In genomic region chr6:135022050-135022697, GRCh38 we compare ENCODE assay signal across 23 cellular contexts. TPM values are rescaled to one million over a fixed set of nuclear protein-coding genes. Genes with fewer than 3 reads are reported as not detected.
DNase-seq lines count a peak whose midpoint lies in the region; ATAC-seq, FAIRE-seq and TF ChIP-seq lines count a peak whose summit lies in the region.
"Had no signal": no experiment of that assay in that cellular context is flagged by ENCODE, and none has a peak within 500 bp of the region (broad histone marks: within the 10 kb centered on the region; RNA-seq: fewer than 3 reads in every experiment).

No MANE protein-coding gene starts in this region.

- H3K9me3 Mint-ChIP-seq in CD8-positive, alpha-beta T cell: no peaks in the 10 kb centered on the region
- H3K9me3 Mint-ChIP-seq in T-cell (no peaks in the 10 kb centered on the region), chondrocyte (ENCODE audit: low read depth) (no peaks in the 10 kb centered on the region)
- H3K9me3 Mint-ChIP-seq: naive B cell had no signal

- TF ChIP-seq CTCF in CD8-positive, alpha-beta T cell (IDR thresholded peaks at IDR 0.05): no peak
- no peak for TF ChIP-seq CTCF in chondrocyte (IDR thresholded peaks at IDR 0.05)

- H3K36me3 Mint-ChIP-seq in CD8-positive, alpha-beta T cell: peaks cover 14% of the 10 kb centered on the region
- H3K36me3 Mint-ChIP-seq in T-cell (peaks cover 15% of the 10 kb centered on the region), chondrocyte (ENCODE audit: low read depth) (no peaks in the 10 kb centered on the region)

- H3K4me1 Mint-ChIP-seq in CD8-positive, alpha-beta T cell (ENCODE audit: low read depth): peaks cover 65% of the 10 kb centered on the region
- peaks cover 60 to 78% (median 66%) of the 10 kb centered on the region in 3 donors for H3K4me1 Mint-ChIP-seq in T-cell
- H3K4me1 Mint-ChIP-seq in chondrocyte (ENCODE audit: low read depth): no peaks in the 10 kb centered on the region

- no peaks in the 10 kb centered on the region for H3K27me3 ChIP-seq in CD8-positive, alpha-beta T cell (ENCODE audit: insufficient read depth, low read length)
- H3K27me3 ChIP-seq: BE2C, SJCRH30 had no signal

- H3K27me3 Mint-ChIP-seq in CD8-positive, alpha-beta T cell (ENCODE audit: low read depth): no peaks in the 10 kb centered on the region
- H3K27me3 Mint-ChIP-seq in T-cell (no peaks in the 10 kb centered on the region), chondrocyte (ENCODE audit: low read depth) (no peaks in the 10 kb centered on the region)
- H3K27me3 Mint-ChIP-seq: naive B cell had no signal

- no peak overlapping the region for H3K27ac ChIP-seq in CD8-positive, alpha-beta T cell (ENCODE audit: low read depth, low read length)
- H3K27ac ChIP-seq: prostate gland, SJCRH30, thoracic aorta had no signal

- peak; percentile 67 for FAIRE-seq in frontal cortex (lab: Jason Lieb, UNC)
- FAIRE-seq: bronchial epithelial cell had no signal

- H3K4me3 Mint-ChIP-seq in CD8-positive, alpha-beta T cell: peak overlapping the region; percentile 60
- H3K4me3 Mint-ChIP-seq in T-cell (peak overlapping the region in 2 of 3 donors; percentile 7 to 48), chondrocyte (ENCODE audit: unreplicated experiment) (no peak overlapping the region)
- H3K4me3 Mint-ChIP-seq: naive B cell had no signal

- CTCF ChIA-PET in CD8-positive, alpha-beta T cell (lab: Charles Lee): interaction anchor here (0.7 to 1.5 kb wide), 3 partner anchors 8 to 1591 kb away, joined by 3 read pairs; no protein-coding TSS in a partner anchor
- CTCF ChIA-PET in T-cell (lab: Charles Lee): interaction anchor here in 1 of 2 donors (1.2 kb wide), 1 partner anchor 20 kb away, joined by 3 read pairs; no protein-coding TSS in a partner anchor

- DNase-seq in CD8-positive, alpha-beta T cell: no peak
- no peak for DNase-seq in T-cell
- no peak for DNase-seq in frontal cortex (ENCODE audit: low spot score in 2 of 2)
- no peak for DNase-seq in chondrocyte (ENCODE audit: low spot score)
- no peak for DNase-seq in hippocampal formation (lab: John Stamatoyannopoulos, UW)
- DNase-seq in NCI-H187 (lab: John Stamatoyannopoulos, UW): no peak
- DNase-seq: BE2C; DMS153; head of caudate nucleus; naive B cell; NCI-H2081; NCI-H524 treated with DMSO at 0.1 percent for 48 hours; OCI-M1; SJCRH30; stimulated activated CD4-positive, alpha-beta T cell treated with anti-CD3 and anti-CD28 coated beads, Interleukin-4, amount 100 ng/mL, for 4 hours; stimulated activated CD8-positive, alpha-beta memory T cell treated with anti-CD3 and anti-CD28 coated beads, Interleukin-4, amount 100 ng/mL, for 48 hours; T1000 had no signal

- intact Hi-C loops in CD8-positive, alpha-beta T cell (cut with DNase I, micrococcal nuclease): no loop called here

- H3K36me3 ChIP-seq in CD8-positive, alpha-beta T cell (ENCODE audit: insufficient read depth, low read length): no peaks in the 10 kb centered on the region
- H3K36me3 ChIP-seq: BE2C, HAP-1, prostate gland, thoracic aorta had no signal

- POLR2A ChIA-PET in CD8-positive, alpha-beta T cell (lab: Charles Lee): interaction anchor here (0.6 to 1.2 kb wide), 4 partner anchors 17 to 1478 kb away, joined by 3 to 4 read pairs (median 3); no protein-coding TSS in a partner anchor
- POLR2A ChIA-PET in T-cell (lab: Charles Lee): interaction anchor here (0.7 to 1.5 kb wide), 4 partner anchors 14 to 33 kb away, joined by 3 to 6 read pairs (median 4); partner anchors contain the start of gene HBS1L (in 1 of the 2)

- H3K4me3 ChIP-seq in CD8-positive, alpha-beta T cell (ENCODE audit: low read depth, low read length): peak overlapping the region; percentile 5
- H3K4me3 ChIP-seq: HAP-1, prostate gland, SJCRH30, smooth muscle cell, thoracic aorta had no signal

- ATAC-seq in CD8-positive, alpha-beta T cell: no peak
- ATAC-seq in GM18511 (IDR thresholded peaks at IDR 0.05; ENCODE audit: unreplicated experiment): peak; percentile 31
- ATAC-seq in T-cell (replicated peaks in 1 of 4): peak in 3 of 4 experiments; percentile 52 to 59 (median 56)

- H3K4me1 ChIP-seq in CD8-positive, alpha-beta T cell (ENCODE audit: insufficient read depth, low read length): peaks cover 64% of the 10 kb centered on the region
- H3K4me1 ChIP-seq: prostate gland had no signal

- peak overlapping the region; percentile 85 for H3K27ac Mint-ChIP-seq in CD8-positive, alpha-beta T cell
- H3K27ac Mint-ChIP-seq in T-cell (peak overlapping the region; percentile 58 to 76), chondrocyte (ENCODE audit: unreplicated experiment) (no peak overlapping the region)

- H3K9me3 ChIP-seq in CD8-positive, alpha-beta T cell (ENCODE audit: low read length): no peaks in the 10 kb centered on the region
- H3K9me3 ChIP-seq: BE2C, HAP-1, prostate gland, SJCRH30, thoracic aorta had no signal

RNA-seq across cellular contexts. Expression of gene HBS1L, which starts 32.4 kb away (rescaled TPM):
- total RNA-seq in CD8-positive, alpha-beta T cell: 100 to 1,000 TPM; 119 to 123 TPM
- total RNA-seq in T-cell (100 to 1,000 TPM in 1 of 5 donors, 10 to 100 TPM in 4; 51.4 to 112 (median 69.7) TPM), frontal cortex (116 TPM), chondrocyte (69.3 to 72.8 TPM (median 70.4 TPM) in 3 replicates)
